ENCODE assay signal across 1 cellular context in the genomic region with DNA sequence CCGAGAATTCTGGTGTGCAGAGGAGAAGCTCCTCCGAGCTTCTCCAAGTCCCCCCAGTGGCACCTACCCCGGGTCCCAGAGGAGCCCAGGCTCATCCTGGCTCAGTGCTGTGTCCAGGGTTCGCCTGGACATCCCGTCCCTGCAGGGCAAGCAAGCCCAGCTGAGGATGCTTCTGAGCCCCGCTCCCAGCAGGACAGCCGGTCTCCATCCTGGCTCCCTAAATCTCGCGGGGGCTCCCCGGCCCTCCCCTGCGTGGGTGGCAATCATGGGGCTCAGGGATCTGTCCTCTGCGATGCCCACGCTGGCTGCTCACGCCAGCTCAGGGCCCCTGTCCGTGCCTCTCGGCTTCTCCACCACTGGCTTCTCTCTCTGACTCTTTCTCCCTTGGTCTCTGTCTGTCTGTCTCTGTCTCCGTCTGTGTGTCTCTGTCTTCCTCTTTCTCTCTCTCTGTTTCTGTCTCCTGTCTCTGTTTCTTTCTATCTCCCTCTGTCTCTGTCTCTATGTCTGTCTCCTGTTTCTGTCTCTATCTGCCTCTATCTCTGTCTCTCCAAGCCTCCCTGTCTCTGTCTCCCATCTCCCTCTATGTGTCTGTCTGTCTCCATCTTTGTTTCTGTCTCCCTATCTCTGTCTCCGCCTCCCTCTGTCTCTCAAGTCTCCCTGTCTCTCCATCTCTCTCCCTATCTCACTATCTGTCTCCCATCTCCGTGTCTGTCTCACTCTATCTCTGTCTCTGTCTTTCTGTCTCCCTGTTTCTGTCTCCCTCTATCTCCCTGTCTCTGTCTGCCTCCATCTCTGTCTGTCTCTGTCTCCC.
TF ChIP-seq lines count a peak whose summit lies in the region.

No MANE protein-coding gene starts in this region.

TF ChIP-seq in HepG2, 621 proteins besides CTCF, POLR2A, EP300 and RAD21:
- TF ChIP-seq NAIF1 (CRISPR knock-in tag; IDR thresholded peaks at IDR 0.05; ENCODE audit: borderline replicate concordance) (no peak), AGO2 (optimal IDR thresholded peaks at IDR 0.05; ENCODE audit: low read depth, low read length) (peak; percentile 89), AGO1 (IDR thresholded peaks at IDR 0.05; ENCODE audit: low read depth, low read length, poor library complexity, severe bottlenecking) (peak; percentile 98), HNF1A (IDR thresholded peaks at IDR 0.05; ENCODE audit: low read depth) (no peak), HNF1A (CRISPR knock-in tag; IDR thresholded peaks at IDR 0.05; ENCODE audit: borderline replicate concordance) (no peak), ZNF768 (CRISPR knock-in tag; IDR thresholded peaks at IDR 0.05) (peak; percentile 25; the same call in 1 of the 2 replicates), HNRNPLL (IDR thresholded peaks at IDR 0.05; ENCODE audit: low read depth, low read length, poor library complexity, severe bottlenecking) (peak; percentile 15), POLR2G (IDR thresholded peaks at IDR 0.05; ENCODE audit: low read depth, low read length) (peak; percentile 8; the same call in 1 of the 2 replicates), RBM22 (optimal IDR thresholded peaks at IDR 0.05; ENCODE audit: low read length) (peak; percentile 66)
